Comparison of ENCODE assay signal across 15 cellular contexts in the genomic region with DNA sequence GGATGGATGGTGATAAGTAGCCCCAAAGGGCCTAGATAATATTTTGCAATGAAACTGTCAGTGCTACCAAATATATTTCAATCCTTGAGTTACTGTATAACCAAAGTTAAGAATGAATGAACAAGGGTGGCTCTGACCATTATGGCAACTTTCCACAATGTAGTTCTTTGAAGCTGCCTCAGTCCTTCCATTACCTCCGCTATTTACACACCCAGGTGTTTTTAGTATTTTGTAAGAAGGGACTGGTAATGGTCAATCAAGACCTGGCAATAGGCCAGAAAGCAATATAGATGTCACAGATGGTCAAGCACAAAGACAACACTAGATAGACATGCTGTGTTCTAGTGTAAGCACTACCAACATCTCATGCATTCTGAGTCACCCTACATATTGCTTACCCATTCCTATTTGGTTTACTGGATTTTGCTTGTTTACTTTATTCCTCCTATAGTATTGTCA. TPM values are rescaled to one million over a fixed set of nuclear protein-coding genes. Genes with fewer than 3 reads are reported as not detected.
A peak's percentile ranks its signal among the peaks of the same experiment; 100 is the strongest.
DNase-seq lines count a peak whose midpoint lies in the region; ATAC-seq, FAIRE-seq and TF ChIP-seq lines count a peak whose summit lies in the region.
"Had no signal": no experiment of that assay in that cellular context is flagged by ENCODE, and none has a peak within 500 bp of the region (broad histone marks: within the 10 kb centered on the region; RNA-seq: fewer than 3 reads in every experiment).

No MANE protein-coding gene starts in this region.

- no peak overlapping the region for H3K4me3 ChIP-seq in bronchial epithelial cell (ENCODE audit: low read depth, low read length)
- H3K4me3 ChIP-seq: lower lobe of right lung had no signal

- H3K36me3 ChIP-seq in bronchial epithelial cell (ENCODE audit: control insufficient read depth, insufficient read depth, low read length): no peaks in the 10 kb centered on the region
- H3K36me3 ChIP-seq: lower lobe of right lung had no signal

- FAIRE-seq in bronchial epithelial cell (lab: Jason Lieb, UNC): no peak
- no peak for FAIRE-seq in D721Med (lab: Jason Lieb, UNC)

- TF ChIP-seq CTCF in bronchial epithelial cell (IDR thresholded peaks at IDR 0.05; ENCODE audit: insufficient read depth, low read length, severe bottlenecking) (no peak), D721Med (IDR thresholded peaks at IDR 0.05; ENCODE audit: insufficient read depth, missing control alignments) (no peak)

- no peak for ATAC-seq in HG03159 (IDR thresholded peaks at IDR 0.05; ENCODE audit: unreplicated experiment)
- ATAC-seq in GM18498 (IDR thresholded peaks at IDR 0.05; ENCODE audit: unreplicated experiment): no peak
- ATAC-seq: lower lobe of right lung had no signal

- DNase-seq in SHP77 treated with DMSO at 0.1 percent for 48 hours (lab: John Stamatoyannopoulos, UW) (peak; percentile 42), SHP77 (lab: John Stamatoyannopoulos, UW) (no peak), NCI-H146 (lab: John Stamatoyannopoulos, UW) (peak; percentile 99), bronchial epithelial cell (ENCODE audit: low read depth) (peak; percentile 47), D721Med (ENCODE audit: insufficient read length, low spot score) (no peak), activated gamma-delta T cell (lab: John Stamatoyannopoulos, UW) (no peak)
- DNase-seq: activated CD4-positive, alpha-beta T cell treated with anti-CD3 and anti-CD28 coated beads for 1 hour; activated naive CD8-positive, alpha-beta T cell treated with anti-CD3 and anti-CD28 coated beads, Interleukin-2, amount 10 ng/mL, durations not matched to agents 7 days and 5 days; effector CD8-positive, alpha-beta T cell; GOT3; lower lobe of right lung; NCI-H1436; T-helper 2 cell had no signal

- no peaks in the 10 kb centered on the region for H3K27me3 ChIP-seq in bronchial epithelial cell (ENCODE audit: control insufficient read depth, insufficient read depth, low read length)

RNA-seq across cellular contexts. Expression of gene DUSP16, which starts 16.3 kb away (rescaled TPM):
- 10.9 and 14.2 TPM in 2 replicates for total RNA-seq in bronchial epithelial cell

Comparison
In these comparisons a context has a peak if more than half of its experiments do, and no peak if none do; other contexts are left out.
1. DNase-seq: peak in SHP77 treated with DMSO at 0.1 percent for 48 hours (single experiment), NCI-H146 (single experiment) and bronchial epithelial cell (single experiment); none in SHP77 (0 of 2), D721Med (single experiment) and activated gamma-delta T cell (single experiment).